In the genomic region with DNA sequence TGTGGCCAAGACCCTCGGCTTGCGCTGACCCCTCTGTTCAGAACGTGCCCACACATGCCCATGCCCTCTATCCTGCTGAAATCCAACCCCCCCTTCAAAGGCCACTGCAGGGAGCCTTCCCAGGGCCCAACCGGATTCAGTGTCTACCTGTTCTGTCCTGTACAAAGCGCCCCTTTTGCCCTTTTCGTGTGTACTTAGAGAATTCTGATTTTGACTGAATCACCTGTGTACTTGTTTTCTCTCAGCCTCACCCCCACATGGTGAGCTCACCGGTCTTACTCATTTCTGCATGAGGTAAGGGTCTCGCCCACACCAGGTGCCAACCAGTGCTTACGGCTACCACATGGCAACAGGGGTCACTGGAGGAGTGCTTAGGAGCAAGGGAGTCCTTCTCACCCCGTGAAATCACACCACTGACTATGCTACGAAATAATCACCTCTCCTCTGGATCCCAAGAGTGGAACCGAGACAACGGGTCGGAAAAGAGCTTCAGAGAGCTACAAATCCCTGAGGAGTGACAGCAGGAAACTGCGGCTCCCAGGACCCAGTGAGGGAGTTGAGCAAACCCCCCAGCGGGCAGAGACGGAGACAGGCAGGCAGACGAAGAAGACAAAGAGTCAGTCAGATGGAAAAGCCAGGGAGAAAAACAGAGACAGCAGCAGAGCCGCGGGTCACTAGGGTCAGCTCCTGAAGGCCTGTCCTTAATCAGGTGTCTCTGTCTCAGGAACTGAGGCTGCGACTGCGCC, we compare ENCODE assay signal across 8 cellular contexts. TPM values are rescaled to one million over a fixed set of nuclear protein-coding genes. Genes with fewer than 3 reads are reported as not detected.
DNase-seq lines count a peak whose midpoint lies in the region; ATAC-seq and TF ChIP-seq lines count a peak whose summit lies in the region.

No MANE protein-coding gene starts in this region.

- no peaks in the 10 kb centered on the region for H3K27me3 ChIP-seq in kidney epithelial cell (ENCODE audit: control insufficient read depth, insufficient read depth, low read length)

- H3K27ac Mint-ChIP-seq in activated T-cell treated with anti-CD3 and anti-CD28 coated beads, Interleukin-2, amount 50 U/mL, for 72 hours, result peak overlapping the region; percentile 83
- H3K27ac Mint-ChIP-seq in stimulated activated memory B cell treated with anti-CD40 and anti-IgM and Interleukin-4, amounts not matched to agents 10 μg/mL and 1 μg/mL and 100 μg/mL, for 72 hours, result peak overlapping the region; percentile 58

- peak; percentile 57 to 69 for ATAC-seq in activated T-cell treated with anti-CD3 and anti-CD28 coated beads, Interleukin-2, amount 50 U/mL, for 72 hours (replicated peaks in 1 of 2)
- no peak for ATAC-seq in stimulated activated memory B cell treated with anti-CD40 and anti-IgM and Interleukin-4, amounts not matched to agents 10 μg/mL and 1 μg/mL and 100 μg/mL, for 72 hours
- ATAC-seq in GM21717 (IDR thresholded peaks at IDR 0.05; ENCODE audit: unreplicated experiment) (no peak), GM18909 (IDR thresholded peaks at IDR 0.05; ENCODE audit: poor library complexity, unreplicated experiment) (no peak)

- H3K4me1 Mint-ChIP-seq in activated T-cell treated with anti-CD3 and anti-CD28 coated beads, Interleukin-2, amount 50 U/mL, for 72 hours (ENCODE audit: low read depth), result peaks cover 73% of the 10 kb centered on the region
- peaks cover 45% of the 10 kb centered on the region for H3K4me1 Mint-ChIP-seq in stimulated activated memory B cell treated with anti-CD40 and anti-IgM and Interleukin-4, amounts not matched to agents 10 μg/mL and 1 μg/mL and 100 μg/mL, for 72 hours

- H3K36me3 Mint-ChIP-seq in activated T-cell treated with anti-CD3 and anti-CD28 coated beads, Interleukin-2, amount 50 U/mL, for 72 hours (ENCODE audit: insufficient read depth in 2 of 2), result no peaks in the 10 kb centered on the region
- H3K36me3 Mint-ChIP-seq in stimulated activated memory B cell treated with anti-CD40 and anti-IgM and Interleukin-4, amounts not matched to agents 10 μg/mL and 1 μg/mL and 100 μg/mL, for 72 hours, result no peaks in the 10 kb centered on the region

- peak; percentile 83 for DNase-seq in A172 (ENCODE audit: low spot score)
- peak; percentile 75 for DNase-seq in HT1080 (ENCODE audit: low read depth)
- DNase-seq in activated T-cell treated with anti-CD3 and anti-CD28 coated beads, Interleukin-2, amount 50 U/mL, for 72 hours, result peak; percentile 78 to 89
- peak; percentile 94 for DNase-seq in kidney epithelial cell (ENCODE audit: low read depth)
- no peak for DNase-seq in NCI-H748 treated with DMSO at 0.1 percent for 48 hours (lab: John Stamatoyannopoulos, UW)

- no peak for TF ChIP-seq CTCF in kidney epithelial cell (IDR thresholded peaks at IDR 0.05; ENCODE audit: insufficient read depth, low read length, poor library complexity, severe bottlenecking)

- no peaks in the 10 kb centered on the region for H3K36me3 ChIP-seq in kidney epithelial cell (ENCODE audit: control insufficient read depth, insufficient read depth, low read length)

- H3K4me3 ChIP-seq in kidney epithelial cell (ENCODE audit: low read depth, low read length), result no peak overlapping the region

- H3K27me3 Mint-ChIP-seq in activated T-cell treated with anti-CD3 and anti-CD28 coated beads, Interleukin-2, amount 50 U/mL, for 72 hours (ENCODE audit: low read depth), result peaks cover 6% of the 10 kb centered on the region
- H3K27me3 Mint-ChIP-seq in stimulated activated memory B cell treated with anti-CD40 and anti-IgM and Interleukin-4, amounts not matched to agents 10 μg/mL and 1 μg/mL and 100 μg/mL, for 72 hours, result no peaks in the 10 kb centered on the region

- H3K9me3 Mint-ChIP-seq in activated T-cell treated with anti-CD3 and anti-CD28 coated beads, Interleukin-2, amount 50 U/mL, for 72 hours, result no peaks in the 10 kb centered on the region
- no peaks in the 10 kb centered on the region for H3K9me3 Mint-ChIP-seq in stimulated activated memory B cell treated with anti-CD40 and anti-IgM and Interleukin-4, amounts not matched to agents 10 μg/mL and 1 μg/mL and 100 μg/mL, for 72 hours

- peak overlapping the region; percentile 63 to 78 for H3K4me3 Mint-ChIP-seq in activated T-cell treated with anti-CD3 and anti-CD28 coated beads, Interleukin-2, amount 50 U/mL, for 72 hours
- no peak overlapping the region for H3K4me3 Mint-ChIP-seq in stimulated activated memory B cell treated with anti-CD40 and anti-IgM and Interleukin-4, amounts not matched to agents 10 μg/mL and 1 μg/mL and 100 μg/mL, for 72 hours

RNA-seq across cellular contexts. Expression of a gene that starts 2.1 kb away (rescaled TPM):
- 41.3 and 63.0 TPM in 2 replicates for total RNA-seq in A172 (2014; rRNA removed; shearing (Covaris generic))
- 79.0 and 143 TPM in 2 replicates for total RNA-seq in HT1080 (2014; rRNA removed; shearing (Covaris generic))
- polyA plus RNA-seq in HT1080 (2015; cell fraction: cytosol; rRNA removed), result 95.4 and 136 TPM in 2 replicates
- polyA plus RNA-seq in HT1080 (2015; cell fraction: nucleus; rRNA removed), result 33.8 and 45.6 TPM in 2 replicates
- total RNA-seq in activated T-cell treated with anti-CD3 and anti-CD28 coated beads, Interleukin-2, amount 50 U/mL, for 72 hours, result 1 to 10 TPM; 1.7 to 5.0 TPM
- total RNA-seq in kidney epithelial cell, result 16.1 and 27.5 TPM in 2 replicates

RNA-seq across cellular contexts. Expression of a gene that starts 18.7 kb away (rescaled TPM):
- total RNA-seq in A172 (2014; rRNA removed; shearing (Covaris generic)), result 90.9 and 103 TPM in 2 replicates
- total RNA-seq in HT1080 (2014; rRNA removed; shearing (Covaris generic)), result 9.6 and 14.4 TPM in 2 replicates
- polyA plus RNA-seq in HT1080 (2015; cell fraction: cytosol; rRNA removed), result 2.0 and 4.7 TPM in 2 replicates
- polyA plus RNA-seq in HT1080 (2015; cell fraction: nucleus; rRNA removed), result 5.3 and 7.3 TPM in 2 replicates
- total RNA-seq in activated T-cell treated with anti-CD3 and anti-CD28 coated beads, Interleukin-2, amount 50 U/mL, for 72 hours, result not detected
- 5.8 and 12.0 TPM in 2 replicates for total RNA-seq in kidney epithelial cell

RNA-seq across cellular contexts. Expression of a gene that starts 22.2 kb away (rescaled TPM):
- 3,194 and 3,572 TPM in 2 replicates for total RNA-seq in A172 (2014; rRNA removed; shearing (Covaris generic))
- total RNA-seq in HT1080 (2014; rRNA removed; shearing (Covaris generic)), result 25.4 and 29.0 TPM in 2 replicates
- 3.0 and 6.2 TPM in 2 replicates for polyA plus RNA-seq in HT1080 (2015; cell fraction: cytosol; rRNA removed)
- 0.99 and 2.7 TPM in 2 replicates for polyA plus RNA-seq in HT1080 (2015; cell fraction: nucleus; rRNA removed)
- 100 to 1,000 TPM in 1 of 2 donors, 10 to 100 TPM in 1; 96.1 to 198 TPM for total RNA-seq in activated T-cell treated with anti-CD3 and anti-CD28 coated beads, Interleukin-2, amount 50 U/mL, for 72 hours
- 2.7 and 7.1 TPM in 2 replicates for total RNA-seq in kidney epithelial cell

RNA-seq across cellular contexts. Expression of a gene that starts 27.1 kb away (rescaled TPM):
- 1.1 and 6.1 TPM in 2 replicates for total RNA-seq in A172 (2014; rRNA removed; shearing (Covaris generic))
- total RNA-seq in HT1080 (2014; rRNA removed; shearing (Covaris generic)), result 0.53 and 2.4 TPM in 2 replicates
- polyA plus RNA-seq in HT1080 (2015; cell fraction: cytosol; rRNA removed), result 1.8 and 2.3 TPM in 2 replicates
- 0.67 and 1.1 TPM in 2 replicates for polyA plus RNA-seq in HT1080 (2015; cell fraction: nucleus; rRNA removed)
- total RNA-seq in activated T-cell treated with anti-CD3 and anti-CD28 coated beads, Interleukin-2, amount 50 U/mL, for 72 hours, result 1 to 10 TPM; 2.8 to 4.4 TPM
- 0.75 TPM in 1 of 2 replicates, not detected in the other for total RNA-seq in kidney epithelial cell

RNA-seq across cellular contexts. Expression of a gene that starts 32.0 kb away (rescaled TPM):
- 1,463 and 1,751 TPM in 2 replicates for total RNA-seq in A172 (2014; rRNA removed; shearing (Covaris generic))
- total RNA-seq in HT1080 (2014; rRNA removed; shearing (Covaris generic)), result 1,050 and 1,792 TPM in 2 replicates
- 745 and 972 TPM in 2 replicates for polyA plus RNA-seq in HT1080 (2015; cell fraction: cytosol; rRNA removed)
- 321 and 373 TPM in 2 replicates for polyA plus RNA-seq in HT1080 (2015; cell fraction: nucleus; rRNA removed)
- total RNA-seq in activated T-cell treated with anti-CD3 and anti-CD28 coated beads, Interleukin-2, amount 50 U/mL, for 72 hours, result 100 to 1,000 TPM; 219 to 358 TPM
- total RNA-seq in kidney epithelial cell, result 754 and 920 TPM in 2 replicates

Comparison
In these comparisons a context has a peak if more than half of its experiments do, and no peak if none do; other contexts are left out.
1. ATAC-seq: peak in activated T-cell treated with anti-CD3 and anti-CD28 coated beads, Interleukin-2, amount 50 U/mL, for 72 hours (2 of 2); none in stimulated activated memory B cell treated with anti-CD40 and anti-IgM and Interleukin-4, amounts not matched to agents 10 μg/mL and 1 μg/mL and 100 μg/mL, for 72 hours (single experiment), GM21717 (single experiment) and GM18909 (single experiment).
2. RNA of a gene that starts 22.2 kb away (total RNA-seq): 3,194 to 3,572 TPM in A172; 96.1 to 198 TPM in activated T-cell treated with anti-CD3 and anti-CD28 coated beads, Interleukin-2, amount 50 U/mL, for 72 hours, 25.4 to 29.0 TPM in HT1080 and 2.7 to 7.1 TPM in kidney epithelial cell; every median in the first group is over 10 times any median in the second.